Comparison of ENCODE assay signal across 13 cellular contexts in the genomic region with DNA sequence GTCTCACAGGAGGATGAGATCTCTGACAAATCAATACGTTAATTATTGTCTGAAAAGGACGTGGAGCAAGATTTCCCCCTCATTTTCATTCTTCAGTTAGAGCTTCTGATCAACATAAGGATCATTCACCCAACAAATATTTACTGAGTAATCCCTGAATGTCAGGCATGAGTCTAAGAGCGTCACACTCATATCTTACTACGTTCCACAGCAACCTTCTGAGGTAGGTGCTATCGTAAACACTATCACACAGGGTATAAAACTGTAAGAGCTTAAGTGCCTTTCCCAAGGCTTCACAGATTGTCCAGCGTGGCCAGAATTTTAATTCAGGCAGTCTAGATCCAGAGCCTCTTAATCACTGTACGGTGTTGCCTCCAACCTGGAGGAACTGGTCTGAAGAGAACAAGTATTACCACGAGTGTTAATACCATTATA. TPM values are rescaled to one million over a fixed set of nuclear protein-coding genes. Genes with fewer than 3 reads are reported as not detected.
DNase-seq lines count a peak whose midpoint lies in the region; TF ChIP-seq lines count a peak whose summit lies in the region.
"Had no signal": no experiment of that assay in that cellular context is flagged by ENCODE, and none has a peak within 500 bp of the region (broad histone marks: within the 10 kb centered on the region; RNA-seq: fewer than 3 reads in every experiment).

No MANE protein-coding gene starts in this region.

- DNase-seq in BJ (ENCODE audit: low read depth) (peak; percentile 87), RKO (ENCODE audit: low spot score) (peak; percentile 73), fibroblast of lung (ENCODE audit: low read depth in 2 of 2) (peak; percentile 81 to 95), prostate gland (ENCODE audit: low spot score) (no peak), midbrain (lab: John Stamatoyannopoulos, UW) (no peak), COLO668 (lab: John Stamatoyannopoulos, UW; ENCODE audit: unreplicated experiment) (no peak)
- no peak for DNase-seq in T-helper 2 cell treated with Interferon-gamma antibody and Interleukin-4, amounts not matched to agents 5 μg/mL and 100 μg/mL, for 36 hours (ENCODE audit: low spot score)
- no peak for DNase-seq in effector memory CD4-positive, alpha-beta T cell
- DNase-seq: activated CD4-positive, alpha-beta T cell treated with anti-CD3 and anti-CD28 coated beads for 1 hour; KBM-7; NCI-H2081 treated with DMSO at 0.1 percent for 48 hours; SIG-M5 had no signal

- peaks cover 3% of the 10 kb centered on the region for H3K27me3 Mint-ChIP-seq in T-helper 2 cell treated with Interferon-gamma antibody and Interleukin-4, amounts not matched to agents 5 μg/mL and 100 μg/mL, for 36 hours (ENCODE audit: low read depth)

- no peak overlapping the region for H3K4me3 Mint-ChIP-seq in T-helper 2 cell treated with Interferon-gamma antibody and Interleukin-4, amounts not matched to agents 5 μg/mL and 100 μg/mL, for 36 hours

- peak overlapping the region; percentile 39 for H3K4me2 ChIP-seq in fibroblast of lung (ENCODE audit: extremely low read depth, insufficient read depth, low read length)

- no peak overlapping the region for H3K27ac Mint-ChIP-seq in T-helper 2 cell treated with Interferon-gamma antibody and Interleukin-4, amounts not matched to agents 5 μg/mL and 100 μg/mL, for 36 hours

- H3K9me3 Mint-ChIP-seq in T-helper 2 cell treated with Interferon-gamma antibody and Interleukin-4, amounts not matched to agents 5 μg/mL and 100 μg/mL, for 36 hours: no peaks in the 10 kb centered on the region

- H3K27me3 ChIP-seq in BJ (ENCODE audit: control insufficient read depth, insufficient read depth, low read length) (no peaks in the 10 kb centered on the region), fibroblast of lung (ENCODE audit: control insufficient read depth, insufficient read depth, low read length) (no peaks in the 10 kb centered on the region), prostate gland (replicated peaks; ENCODE audit: insufficient read depth) (no peaks in the 10 kb centered on the region)
- H3K27me3 ChIP-seq in effector memory CD4-positive, alpha-beta T cell (replicated peaks; ENCODE audit: control insufficient read depth, insufficient read depth, low read length, poor library complexity, severe bottlenecking): no peaks in the 10 kb centered on the region

- H3K9me3 ChIP-seq in fibroblast of lung (ENCODE audit: control insufficient read depth, insufficient read depth, low read depth, low read length) (no peaks in the 10 kb centered on the region), prostate gland (no peaks in the 10 kb centered on the region)
- H3K9me3 ChIP-seq in effector memory CD4-positive, alpha-beta T cell (ENCODE audit: control insufficient read depth, low read length): no peaks in the 10 kb centered on the region

- peak overlapping the region; percentile 32 for H3K9ac ChIP-seq in fibroblast of lung (ENCODE audit: insufficient read depth, low read length)
- H3K9ac ChIP-seq: parathyroid adenoma had no signal

- intact Hi-C loops in prostate gland (cut with DNase I): no loop called here

- TF ChIP-seq POLR2A in prostate gland (IDR thresholded peaks at IDR 0.05): no peak

- CTCF ChIA-PET in BJ (lab: Yijun Ruan, JAX): interaction anchor here (0.7 to 1.6 kb wide), 6 partner anchors 26 to 147 kb away, joined by 3 to 14 read pairs (median 3); no protein-coding TSS in a partner anchor

- H3K4me3 ChIP-seq in BJ (ENCODE audit: low read depth, low read length) (no peak overlapping the region), fibroblast of lung (replicated peaks in 1 of 4; ENCODE audit: control extremely low read depth in 1 of 4, insufficient read depth in 1 of 4, low read depth in 3 of 4, low read length in 4 of 4) (no peak overlapping the region), prostate gland (no peak overlapping the region)
- no peak overlapping the region for H3K4me3 ChIP-seq in effector memory CD4-positive, alpha-beta T cell (ENCODE audit: insufficient read depth, low read depth, low read length, poor library complexity, severe bottlenecking)

- H3K4me1 ChIP-seq in fibroblast of lung (ENCODE audit: control insufficient read depth, extremely low read depth, insufficient read depth, low read length) (peaks cover 25% of the 10 kb centered on the region), prostate gland (replicated peaks) (peaks cover 10% of the 10 kb centered on the region)
- H3K4me1 ChIP-seq in effector memory CD4-positive, alpha-beta T cell (ENCODE audit: control insufficient read depth, insufficient read depth, low read length, poor library complexity, severe bottlenecking): no peaks in the 10 kb centered on the region
- H3K4me1 ChIP-seq: parathyroid adenoma had no signal

- H3K79me2 ChIP-seq in fibroblast of lung (ENCODE audit: control insufficient read depth, insufficient read depth, low read length): no peaks in the 10 kb centered on the region
- H3K79me2 ChIP-seq: parathyroid adenoma had no signal

- no peak for TF ChIP-seq CTCF in BJ (IDR thresholded peaks at IDR 0.05; ENCODE audit: insufficient read depth, low read depth, low read length)
- no peak for TF ChIP-seq CTCF in fibroblast of lung (conservative IDR thresholded peaks at IDR 0.05 in 1 of 2, IDR thresholded peaks at IDR 0.05 in 1 of 2; ENCODE audit: low read depth in 1 of 2, low read length in 2 of 2)
- TF ChIP-seq CTCF in prostate gland (IDR thresholded peaks at IDR 0.05): no peak

- no peaks in the 10 kb centered on the region for H3K36me3 Mint-ChIP-seq in T-helper 2 cell treated with Interferon-gamma antibody and Interleukin-4, amounts not matched to agents 5 μg/mL and 100 μg/mL, for 36 hours (ENCODE audit: low read depth)

- H3K36me3 ChIP-seq in BJ (ENCODE audit: control insufficient read depth, insufficient read depth, low read length): no peaks in the 10 kb centered on the region
- no peaks in the 10 kb centered on the region for H3K36me3 ChIP-seq in fibroblast of lung (ENCODE audit: control insufficient read depth, insufficient read depth, low read length)
- H3K36me3 ChIP-seq in prostate gland: no peaks in the 10 kb centered on the region
- H3K36me3 ChIP-seq in effector memory CD4-positive, alpha-beta T cell (ENCODE audit: control insufficient read depth, insufficient read depth, low read length): no peaks in the 10 kb centered on the region

- H3K4me1 Mint-ChIP-seq in T-helper 2 cell treated with Interferon-gamma antibody and Interleukin-4, amounts not matched to agents 5 μg/mL and 100 μg/mL, for 36 hours (ENCODE audit: low read depth): no peaks in the 10 kb centered on the region

- 77% methylated on average over 8 of the region's 8 CpGs for WGBS in prostate gland

- no peak overlapping the region for H2AFZ ChIP-seq in fibroblast of lung (ENCODE audit: low read length)
- H2AFZ ChIP-seq: parathyroid adenoma had no signal

- no peaks in the 10 kb centered on the region for H4K20me1 ChIP-seq in fibroblast of lung (ENCODE audit: control insufficient read depth, extremely low read depth, insufficient read depth, low read length)

- H3K27ac ChIP-seq in fibroblast of lung (ENCODE audit: insufficient read depth, low read length) (peak overlapping the region; percentile 91), prostate gland (peak overlapping the region; percentile 61 to 71)
- no peak overlapping the region for H3K27ac ChIP-seq in effector memory CD4-positive, alpha-beta T cell (ENCODE audit: insufficient read depth, low read length, poor library complexity, severe bottlenecking)
- H3K27ac ChIP-seq: parathyroid adenoma had no signal

- POLR2A ChIA-PET in BJ (lab: Charles Lee): no interaction called here

RNA-seq across cellular contexts. Expression of a gene that starts 10.6 kb away (rescaled TPM):
- 37.5 and 48.0 TPM in 2 replicates for polyA plus RNA-seq in BJ (2011; rRNA removed)
- 20.4 and 27.1 TPM in 2 replicates for polyA minus RNA-seq in BJ (2011; rRNA and poly(A)+ RNA removed)
- total RNA-seq in fibroblast of lung: 46.0 and 423 TPM in 2 replicates
- 301 and 353 TPM in 2 replicates for polyA plus RNA-seq in fibroblast of lung
- polyA plus RNA-seq in fibroblast of lung (2012): 158 and 193 TPM in 2 replicates
- polyA minus RNA-seq in fibroblast of lung (ENCODE audit: low replicate concordance): 73.5 and 103 TPM in 2 replicates
- total RNA-seq in prostate gland: 100 to 1,000 TPM in 1 of 2 donors, 10 to 100 TPM in 1; 92.0 to 142 TPM

RNA-seq across cellular contexts. Expression of a gene that starts 54.6 kb away (rescaled TPM):
- polyA plus RNA-seq in BJ (2011; rRNA removed): 0.11 and 0.29 TPM in 2 replicates
- not detected in 2 replicates for polyA minus RNA-seq in BJ (2011; rRNA and poly(A)+ RNA removed)
- total RNA-seq in fibroblast of lung: not detected in 2 replicates
- polyA plus RNA-seq in fibroblast of lung: not detected in 2 replicates
- polyA plus RNA-seq in fibroblast of lung (2012): not detected in 2 replicates
- not detected in 2 replicates for polyA minus RNA-seq in fibroblast of lung (ENCODE audit: low replicate concordance)
- total RNA-seq in prostate gland: 1 to 10 TPM; 4.3 to 4.9 TPM

Comparison
In these comparisons a context has a peak if more than half of its experiments do, and no peak if none do; other contexts are left out.
1. DNase-seq: peak in BJ (single experiment), RKO (single experiment) and fibroblast of lung (2 of 2); none in prostate gland (single experiment), midbrain (single experiment), T-helper 2 cell treated with Interferon-gamma antibody and Interleukin-4, amounts not matched to agents 5 μg/mL and 100 μg/mL, for 36 hours (single experiment), effector memory CD4-positive, alpha-beta T cell (0 of 3) and COLO668 (single experiment).